In genomic region chr5:88882321-88883038, GRCh38 we compare ENCODE assay signal across 8 cellular contexts. TPM values are rescaled to one million over a fixed set of nuclear protein-coding genes. Genes with fewer than 3 reads are reported as not detected.
DNase-seq lines count a peak whose midpoint lies in the region; ATAC-seq and TF ChIP-seq lines count a peak whose summit lies in the region.

No MANE protein-coding gene starts in this region.

- H3K27ac ChIP-seq in Karpas-422 (ENCODE audit: low read length), result peak overlapping the region; percentile 91

- ATAC-seq in GM19397 (IDR thresholded peaks at IDR 0.05; ENCODE audit: unreplicated experiment) (no peak), HG03520 (IDR thresholded peaks at IDR 0.05; ENCODE audit: unreplicated experiment) (no peak)

- H3K9me3 ChIP-seq in BE2C (no peaks in the 10 kb centered on the region), Karpas-422 (ENCODE audit: low read length) (no peaks in the 10 kb centered on the region)

- H3K4me1 ChIP-seq in BE2C (no peaks in the 10 kb centered on the region), Karpas-422 (ENCODE audit: low read length) (peaks cover 63% of the 10 kb centered on the region)

- DNase-seq in BE2C (no peak), Karpas-422 (peak; percentile 81), astrocyte of the spinal cord (ENCODE audit: low read depth, low spot score) (peak; percentile 31), left kidney (ENCODE audit: low read depth, low spot score) (peak; percentile 20), superior temporal gyrus (ENCODE audit: extremely low spot score) (peak; percentile 49), D341Med (ENCODE audit: low spot score) (no peak)

- H3K36me3 ChIP-seq in BE2C, result no peaks in the 10 kb centered on the region
- no peaks in the 10 kb centered on the region for H3K36me3 ChIP-seq in Karpas-422 (ENCODE audit: insufficient read depth, low read length)

- H3K79me2 ChIP-seq in Karpas-422 (ENCODE audit: low read length), result peaks cover 61% of the 10 kb centered on the region

- no peaks in the 10 kb centered on the region for H4K20me1 ChIP-seq in Karpas-422 (ENCODE audit: insufficient read depth, low read depth, low read length)

- peak overlapping the region; percentile 86 for H3K9ac ChIP-seq in Karpas-422 (ENCODE audit: low read length)

- H3K27me3 ChIP-seq in BE2C, result peaks cover 72% of the 10 kb centered on the region
- no peaks in the 10 kb centered on the region for H3K27me3 ChIP-seq in Karpas-422 (ENCODE audit: low read length)

- H3K4me2 ChIP-seq in Karpas-422 (ENCODE audit: low read depth, low read length, poor library complexity, severe bottlenecking), result peak overlapping the region; percentile 98

- H3K4me3 ChIP-seq in BE2C (ENCODE audit: low read depth, low read length), result peak overlapping the region; percentile 67
- peak overlapping the region; percentile 94 for H3K4me3 ChIP-seq in Karpas-422 (ENCODE audit: low read length)
- peak overlapping the region; percentile 53 for H3K4me3 ChIP-seq in astrocyte of the spinal cord (ENCODE audit: low read depth, low read length)

- in situ Hi-C loops in astrocyte of the spinal cord (cut with HindIII; ENCODE audit: low sequenced_read_pairs), result no loop called here

- TF ChIP-seq CTCF in BE2C (IDR thresholded peaks at IDR 0.05; ENCODE audit: low read depth, low read length) (no peak), astrocyte of the spinal cord (IDR thresholded peaks at IDR 0.05; ENCODE audit: low read depth, low read length) (no peak)

- no peak overlapping the region for H2AFZ ChIP-seq in Karpas-422 (ENCODE audit: low read length)

- H3K9me2 ChIP-seq in Karpas-422 (replicated peaks; ENCODE audit: insufficient read depth, low read length), result no peaks in the 10 kb centered on the region

RNA-seq across cellular contexts. Expression of gene MEF2C, which starts 0.5 kb away (rescaled TPM):
- not detected for polyA plus RNA-seq in BE2C (2012; ENCODE audit: insufficient read depth, insufficient read length, low read depth)
- 105 and 171 TPM in 2 replicates for total RNA-seq in Karpas-422 (2014; rRNA removed; shearing (Covaris generic); ENCODE audit: low replicate concordance)

Comparison
In these comparisons a context has a peak if more than half of its experiments do, and no peak if none do; other contexts are left out.
1. DNase-seq: peak in Karpas-422 (single experiment), astrocyte of the spinal cord (single experiment), left kidney (single experiment) and superior temporal gyrus (single experiment); none in BE2C (single experiment) and D341Med (single experiment).
2. Peak in every context shown above with its lines, with median percentiles within 50 percentile points of each other: H3K4me3 ChIP-seq.